9 cellular contexts compared by ENCODE assay signal in the genomic region with DNA sequence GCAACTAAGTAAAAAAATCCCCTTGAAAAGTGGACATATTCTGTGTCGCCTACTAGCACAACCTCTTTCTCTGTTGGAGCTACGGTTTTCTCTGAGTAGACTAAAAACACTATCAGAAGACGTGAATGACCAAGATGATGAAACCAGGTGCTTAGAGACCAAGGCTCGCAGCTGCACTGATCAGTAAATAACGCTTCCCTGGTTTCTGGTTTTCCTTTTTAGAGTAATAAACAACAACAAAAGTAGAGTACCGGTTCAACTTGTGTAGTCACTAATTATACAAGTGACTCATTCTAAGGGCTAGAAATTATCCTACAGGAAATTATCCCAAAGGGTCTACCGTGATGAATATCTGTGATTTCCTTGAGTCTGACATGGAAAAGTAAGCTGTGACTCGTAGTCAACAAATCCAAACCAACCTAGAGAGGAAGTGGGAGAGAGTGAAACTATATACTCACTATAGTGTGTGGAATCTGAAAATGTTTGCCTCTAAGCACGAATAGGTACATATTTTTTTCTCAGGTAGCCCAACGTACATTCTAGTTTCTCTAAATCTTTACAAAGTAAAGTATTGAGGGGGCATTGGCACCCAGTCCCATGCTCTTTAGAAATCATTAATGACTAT. TPM values are rescaled to one million over a fixed set of nuclear protein-coding genes. Genes with fewer than 3 reads are reported as not detected.
DNase-seq lines count a peak whose midpoint lies in the region; ATAC-seq and TF ChIP-seq lines count a peak whose summit lies in the region.
"Had no signal": no experiment of that assay in that cellular context is flagged by ENCODE, and none has a peak within 500 bp of the region (broad histone marks: within the 10 kb centered on the region; RNA-seq: fewer than 3 reads in every experiment).

No MANE protein-coding gene starts in this region.

- H3K79me2 ChIP-seq in DOHH2 (ENCODE audit: control insufficient read depth, low read length) (peaks cover 100% of the 10 kb centered on the region), mesendoderm (ENCODE audit: control insufficient read depth, insufficient read depth, low read length) (no peaks in the 10 kb centered on the region)

- H4K8ac ChIP-seq in mesendoderm (ENCODE audit: low read depth, low read length), result no peak overlapping the region

- H4K20me1 ChIP-seq in DOHH2 (ENCODE audit: control insufficient read depth, insufficient read depth, low read depth, low read length), result no peaks in the 10 kb centered on the region

- peaks cover 44% of the 10 kb centered on the region for H3F3A ChIP-seq in DOHH2 (ENCODE audit: control insufficient read depth, insufficient read depth)

- no peak overlapping the region for H4K5ac ChIP-seq in mesendoderm (ENCODE audit: low read length)

- no peak for TF ChIP-seq CTCF in DOHH2 (IDR thresholded peaks at IDR 0.05; ENCODE audit: low read depth, low read length, poor library complexity, severe bottlenecking)

- H2BK120ac ChIP-seq in mesendoderm (ENCODE audit: low read depth, low read length), result no peak overlapping the region

- DNase-seq in mesendoderm (no peak), NCI-H1417 treated with DMSO at 0.1 percent for 48 hours (lab: John Stamatoyannopoulos, UW) (no peak), NCI-H526 treated with DMSO at 0.1 percent for 48 hours (lab: John Stamatoyannopoulos, UW) (no peak)
- DNase-seq in stimulated activated CD4-positive, alpha-beta T cell treated with anti-CD3 and anti-CD28 coated beads, Interleukin-12 subunit alpha, Interleukin-12 subunit beta, amount 100 ng/mL, for 4 hours, result no peak
- DNase-seq: left colon had no signal

- peaks cover 100% of the 10 kb centered on the region for H3K4me1 ChIP-seq in DOHH2 (ENCODE audit: control insufficient read depth, low read length)
- no peaks in the 10 kb centered on the region for H3K4me1 ChIP-seq in mesendoderm (ENCODE audit: control insufficient read depth, low read depth, low read length)

- H3K9ac ChIP-seq in mesendoderm (ENCODE audit: low read length), result no peak overlapping the region

- peak overlapping the region; percentile 90 for H3K27ac ChIP-seq in DOHH2 (ENCODE audit: low read depth, low read length)
- H3K27ac ChIP-seq in mesendoderm (ENCODE audit: low read depth, low read length), result no peak overlapping the region

- WGBS in mesendoderm (ENCODE audit: extremely low coverage, insufficient coverage, low lambda C conversion rate), result no CpG with 5 or more reads among the region's 10 CpGs

- H2AK5ac ChIP-seq in mesendoderm (ENCODE audit: low read length), result no peak overlapping the region

- H3K27me3 ChIP-seq in DOHH2 (ENCODE audit: control insufficient read depth, low read length) (no peaks in the 10 kb centered on the region), mesendoderm (ENCODE audit: insufficient read depth, low read length, poor library complexity) (no peaks in the 10 kb centered on the region)

- H3K4me3 ChIP-seq in DOHH2 (ENCODE audit: low read length) (peak overlapping the region; percentile 57), mesendoderm (ENCODE audit: low read length) (no peak overlapping the region)

- H3K4me2 ChIP-seq in DOHH2 (ENCODE audit: low read length) (peak overlapping the region; percentile 82), mesendoderm (ENCODE audit: low read length) (no peak overlapping the region)

- H2BK15ac ChIP-seq in mesendoderm (replicated peaks; ENCODE audit: low read depth), result no peak overlapping the region

- H3K56ac ChIP-seq in mesendoderm (ENCODE audit: low read length), result no peak overlapping the region

- ATAC-seq in GM19452 (IDR thresholded peaks at IDR 0.05; ENCODE audit: unreplicated experiment) (peak; percentile 48), HG03066 (IDR thresholded peaks at IDR 0.05; ENCODE audit: low read depth, unreplicated experiment) (peak; percentile 55)
- ATAC-seq: left colon had no signal

- H2BK5ac ChIP-seq in mesendoderm (ENCODE audit: low read length), result no peak overlapping the region

- no peak overlapping the region for H3K18ac ChIP-seq in mesendoderm (ENCODE audit: low read length)

- H3K9me2 ChIP-seq in DOHH2 (replicated peaks; ENCODE audit: control insufficient read depth, low read length), result no peaks in the 10 kb centered on the region

- H3K36me3 ChIP-seq in DOHH2 (ENCODE audit: control insufficient read depth, low read length), result peaks cover 66% of the 10 kb centered on the region
- no peaks in the 10 kb centered on the region for H3K36me3 ChIP-seq in mesendoderm (ENCODE audit: control insufficient read depth, insufficient read depth, low read length)

- no peaks in the 10 kb centered on the region for H3K9me3 ChIP-seq in DOHH2 (ENCODE audit: control insufficient read depth, insufficient read depth, low read length)

- peak; percentile 36; the same call in 1 of the 2 replicates for TF ChIP-seq POLR2A in Raji (IDR thresholded peaks at IDR 0.05; ENCODE audit: insufficient read depth, low read depth, low read length)

- no peaks in the 10 kb centered on the region for H3K79me1 ChIP-seq in mesendoderm (ENCODE audit: low read length)

- no peak overlapping the region for H3K4ac ChIP-seq in mesendoderm (ENCODE audit: low read depth, low read length)

- H3K23ac ChIP-seq in mesendoderm (ENCODE audit: low read length), result no peak overlapping the region

RNA-seq across cellular contexts. Expression of a gene that starts 17.8 kb away (rescaled TPM):
- 0.55 TPM for polyA plus RNA-seq in mesendoderm (2013, experiment 1 of 2)
- 0.29 TPM for polyA plus RNA-seq in mesendoderm (2013, experiment 2 of 2)
